In genomic region chr15:20355256-20355868, GRCh38 we compare ENCODE assay signal across 22 cellular contexts.
DNase-seq lines count a peak whose midpoint lies in the region; ATAC-seq, FAIRE-seq and TF ChIP-seq lines count a peak whose summit lies in the region.
"Had no signal": no experiment of that assay in that cellular context is flagged by ENCODE, and none has a peak within 500 bp of the region (broad histone marks: within the 10 kb centered on the region; RNA-seq: fewer than 3 reads in every experiment).

No MANE protein-coding gene starts in this region.

- H3K4me1 Mint-ChIP-seq in activated CD4-positive, alpha-beta T cell treated with anti-CD3 and anti-CD28 coated beads, Interleukin-2, amount 10 ng/mL, durations not matched to agents 7 days and 5 days: peaks cover 10% of the 10 kb centered on the region
- peaks cover 0 to 16% (median 7%) of the 10 kb centered on the region in 4 donors for H3K4me1 Mint-ChIP-seq in CD4-positive, CD25-positive, alpha-beta regulatory T cell
- H3K4me1 Mint-ChIP-seq in stimulated activated effector memory CD8-positive, alpha-beta T cell treated with anti-CD3 and anti-CD28 coated beads, Interleukin-12 subunit alpha, Interleukin-12 subunit beta, amount 100 ng/mL, for 72 hours: peaks cover 19% of the 10 kb centered on the region
- H3K4me1 Mint-ChIP-seq: brain had no signal

- H3K9ac ChIP-seq in K562 (ENCODE audit: insufficient read depth in 1 of 2, low read depth in 2 of 2, low read length in 2 of 2): no peak overlapping the region
- H3K9ac ChIP-seq: BLaER1 had no signal

- WGBS in K562 (ENCODE audit: insufficient coverage, low coverage, missing lambda C conversion rate): 2% methylated on average over 6 of the region's 6 CpGs

- no peaks in the 10 kb centered on the region for H3K36me3 ChIP-seq in CD4-positive, CD25-positive, alpha-beta regulatory T cell (ENCODE audit: control insufficient read depth, insufficient read depth, low read length)
- no peaks in the 10 kb centered on the region for H3K36me3 ChIP-seq in K562 (ENCODE audit: control insufficient read depth, insufficient read depth, low read length)
- no peaks in the 10 kb centered on the region for H3K36me3 ChIP-seq in osteoblast (ENCODE audit: insufficient read depth, low read length)
- H3K36me3 ChIP-seq: BLaER1, colonic mucosa, HAP-1, MG63, ovary had no signal

- no peak overlapping the region for H3K27ac ChIP-seq in CD4-positive, CD25-positive, alpha-beta regulatory T cell (ENCODE audit: insufficient read depth, low read length, poor library complexity, severe bottlenecking)
- H3K27ac ChIP-seq in K562 (ENCODE audit: extremely low read depth, low read depth, low read length) (no peak overlapping the region), osteoblast (ENCODE audit: low read depth, low read length) (no peak overlapping the region)
- H3K27ac ChIP-seq: A549, colonic mucosa, ovary had no signal

- H4K20me1 ChIP-seq in K562 (replicated peaks; ENCODE audit: control insufficient read depth, insufficient read depth, low read length): peaks cover 6% of the 10 kb centered on the region; the same call in 1 of the 2 replicates
- H4K20me1 ChIP-seq in osteoblast (ENCODE audit: insufficient read depth, low read length): no peaks in the 10 kb centered on the region
- H4K20me1 ChIP-seq: BLaER1 had no signal

- H3K9me1 ChIP-seq in K562 (ENCODE audit: control insufficient read depth, insufficient read depth, low read length): peaks cover 3% of the 10 kb centered on the region

- H3K9me3 Mint-ChIP-seq in activated CD4-positive, alpha-beta T cell treated with anti-CD3 and anti-CD28 coated beads, Interleukin-2, amount 10 ng/mL, durations not matched to agents 7 days and 5 days: no peaks in the 10 kb centered on the region
- H3K9me3 Mint-ChIP-seq in CD4-positive, CD25-positive, alpha-beta regulatory T cell: peaks cover 0 to 3% (median 0%) of the 10 kb centered on the region in 7 donors
- H3K9me3 Mint-ChIP-seq in stimulated activated effector memory CD8-positive, alpha-beta T cell treated with anti-CD3 and anti-CD28 coated beads, Interleukin-12 subunit alpha, Interleukin-12 subunit beta, amount 100 ng/mL, for 72 hours: no peaks in the 10 kb centered on the region
- H3K9me3 Mint-ChIP-seq: naive B cell had no signal

- H3K9me3 ChIP-seq in CD4-positive, CD25-positive, alpha-beta regulatory T cell (ENCODE audit: control insufficient read depth in 2 of 2, low read length in 2 of 2): no peaks in the 10 kb centered on the region
- H3K9me3 ChIP-seq in K562 (replicated peaks; ENCODE audit: control insufficient read depth, insufficient read depth, low read depth, low read length) (no peaks in the 10 kb centered on the region), osteoblast (ENCODE audit: low read depth, low read length) (peaks cover 16% of the 10 kb centered on the region)
- H3K9me3 ChIP-seq: BLaER1, Caco-2, colonic mucosa, MG63, ovary had no signal

- no peaks in the 10 kb centered on the region for H3K79me2 ChIP-seq in K562 (ENCODE audit: control insufficient read depth, insufficient read depth, low read length)
- H3K79me2 ChIP-seq in osteoblast (ENCODE audit: insufficient read depth, low read length): no peaks in the 10 kb centered on the region

- intact Hi-C loops in K562 (cut with micrococcal nuclease): no loop called here

- no peak overlapping the region for H3K4me3 Mint-ChIP-seq in activated CD4-positive, alpha-beta T cell treated with anti-CD3 and anti-CD28 coated beads, Interleukin-2, amount 10 ng/mL, durations not matched to agents 7 days and 5 days
- H3K4me3 Mint-ChIP-seq in CD4-positive, CD25-positive, alpha-beta regulatory T cell: peak overlapping the region in 2 of 4 donors; percentile 3 to 47
- H3K4me3 Mint-ChIP-seq in stimulated activated effector memory CD8-positive, alpha-beta T cell treated with anti-CD3 and anti-CD28 coated beads, Interleukin-12 subunit alpha, Interleukin-12 subunit beta, amount 100 ng/mL, for 72 hours: no peak overlapping the region
- H3K4me3 Mint-ChIP-seq: brain, naive B cell had no signal

- H3K4me1 ChIP-seq in CD4-positive, CD25-positive, alpha-beta regulatory T cell (ENCODE audit: control insufficient read depth, insufficient read depth, low read length, poor library complexity, severe bottlenecking): peaks cover 8% of the 10 kb centered on the region
- H3K4me1 ChIP-seq in K562 (replicated peaks in 1 of 2; ENCODE audit: control insufficient read depth in 2 of 2, insufficient read depth in 2 of 2, low read length in 2 of 2): peaks cover 0 to 23% of the 10 kb centered on the region in 2 experiments; a peak in 1 of 5 replicates
- H3K4me1 ChIP-seq in osteoblast (ENCODE audit: insufficient read depth, low read length): no peaks in the 10 kb centered on the region
- H3K4me1 ChIP-seq: A549, Caco-2, colonic mucosa, HAP-1 had no signal

- TF ChIP-seq EP300 in K562 (IDR thresholded peaks at IDR 0.05; ENCODE audit: low read length): no peak

- no peak for DNase-seq in activated CD4-positive, alpha-beta T cell treated with anti-CD3 and anti-CD28 coated beads, Interleukin-2, amount 10 ng/mL, durations not matched to agents 7 days and 5 days
- no peak for DNase-seq in activated CD4-positive, alpha-beta T cell treated with anti-CD3 and anti-CD28 coated beads, Interleukin-2, amount 50 U/mL, for 48 hours
- DNase-seq in CD4-positive, CD25-positive, alpha-beta regulatory T cell: no peak
- peak in 1 of 4 experiments; percentile 24 for DNase-seq in K562 (ENCODE audit: extremely low read depth in 1 of 4, low spot score in 3 of 4)
- DNase-seq in osteoblast (ENCODE audit: insufficient read length, low spot score, missing footprints): peak; percentile 87
- no peak for DNase-seq in NCI-H2107 treated with DMSO at 0.1 percent for 48 hours (lab: John Stamatoyannopoulos, UW; ENCODE audit: unreplicated experiment)
- no peak for DNase-seq in stimulated activated effector memory CD8-positive, alpha-beta T cell treated with anti-CD3 and anti-CD28 coated beads, Interleukin-12 subunit alpha, Interleukin-12 subunit beta, amount 100 ng/mL, for 72 hours (ENCODE audit: low spot score in 2 of 2)
- no peak for DNase-seq in RPMI8226
- DNase-seq: activated gamma-delta T cell, colonic mucosa, mesenchymal stem cell, MG63, naive B cell, NCI-H1436, NCI-H2171, NCI-H524 had no signal

- BruUV-seq in K562 (replicated peaks; lab: Mats Ljungman, UMichigan): no TSS peak

- no peak overlapping the region for H3K4me3 ChIP-seq in CD4-positive, CD25-positive, alpha-beta regulatory T cell (ENCODE audit: low read depth, low read length)
- H3K4me3 ChIP-seq in K562 (no peak overlapping the region), osteoblast (ENCODE audit: insufficient read depth, low read length) (no peak overlapping the region)
- H3K4me3 ChIP-seq: A549, BLaER1, colonic mucosa, HAP-1, MG63, ovary had no signal

- peaks cover 2% of the 10 kb centered on the region for H3K27me3 Mint-ChIP-seq in activated CD4-positive, alpha-beta T cell treated with anti-CD3 and anti-CD28 coated beads, Interleukin-2, amount 10 ng/mL, durations not matched to agents 7 days and 5 days
- H3K27me3 Mint-ChIP-seq in CD4-positive, CD25-positive, alpha-beta regulatory T cell: peaks cover 6% of the 10 kb centered on the region
- H3K27me3 Mint-ChIP-seq: brain had no signal

- H3K27me3 ChIP-seq in CD4-positive, CD25-positive, alpha-beta regulatory T cell (ENCODE audit: control insufficient read depth, insufficient read depth, low read length): no peaks in the 10 kb centered on the region
- H3K27me3 ChIP-seq in K562 (ENCODE audit: control insufficient read depth in 2 of 2, insufficient read depth in 2 of 2, low read length in 2 of 2): peaks cover 7 to 29% of the 10 kb centered on the region in 2 experiments; a peak in 4 of 5 replicates
- H3K27me3 ChIP-seq in osteoblast (ENCODE audit: insufficient read depth, low read length): no peaks in the 10 kb centered on the region
- H3K27me3 ChIP-seq: BLaER1, colonic mucosa, MG63, ovary had no signal

- TF ChIP-seq CTCF in K562 (IDR thresholded peaks at IDR 0.05 in 2 of 3, conservative IDR thresholded peaks at IDR 0.05 in 1 of 3; ENCODE audit: insufficient read depth in 2 of 3, low read depth in 1 of 3, low read length in 3 of 3) (no peak), osteoblast (IDR thresholded peaks at IDR 0.05; ENCODE audit: extremely low read depth, low read depth, low read length) (no peak)

- H2AFZ ChIP-seq in K562 (ENCODE audit: low read depth, low read length) (no peak overlapping the region), osteoblast (ENCODE audit: low read length) (no peak overlapping the region)

- POLR2A ChIA-PET in activated CD4-positive, alpha-beta T cell treated with anti-CD3 and anti-CD28 coated beads, Interleukin-2, amount 10 ng/mL, durations not matched to agents 7 days and 5 days (lab: Charles Lee): no interaction called here
- POLR2A ChIA-PET in K562 (lab: Yijun Ruan, JAX): no interaction called here

- no peak for ATAC-seq in CD4-positive, CD25-positive, alpha-beta regulatory T cell (ENCODE audit: low read depth in 2 of 2)
- no peak for ATAC-seq in K562
- no peak for ATAC-seq in stimulated activated effector memory CD8-positive, alpha-beta T cell treated with anti-CD3 and anti-CD28 coated beads, Interleukin-12 subunit alpha, Interleukin-12 subunit beta, amount 100 ng/mL, for 72 hours

- CTCF ChIA-PET in activated CD4-positive, alpha-beta T cell treated with anti-CD3 and anti-CD28 coated beads, Interleukin-2, amount 10 ng/mL, durations not matched to agents 7 days and 5 days (lab: Charles Lee): interaction anchor here (0.9 to 1.1 kb wide), 3 partner anchors 1868 to 1905 kb away, joined by 3 to 5 read pairs (median 4); no protein-coding TSS in a partner anchor
- CTCF ChIA-PET in K562 (lab: Yijun Ruan, JAX; ENCODE audit: low intra/inter-chr PET ratio): interaction anchor here (1.9 to 3.7 kb wide), 2 partner anchors 929 to 1867 kb away, joined by 10 to 43 read pairs; no protein-coding TSS in a partner anchor

- in situ Hi-C loops in K562 (cut with MboI): loop anchor here (25.0 kb wide), 3 partner anchors 257 to 1407 kb away; no protein-coding TSS in a partner anchor

- no peak for TF ChIP-seq POLR2A in K562 (conservative IDR thresholded peaks at IDR 0.05)

- no peaks in the 10 kb centered on the region for H3K36me3 Mint-ChIP-seq in activated CD4-positive, alpha-beta T cell treated with anti-CD3 and anti-CD28 coated beads, Interleukin-2, amount 10 ng/mL, durations not matched to agents 7 days and 5 days (ENCODE audit: low read depth)
- no peaks in the 10 kb centered on the region for H3K36me3 Mint-ChIP-seq in CD4-positive, CD25-positive, alpha-beta regulatory T cell
- H3K36me3 Mint-ChIP-seq in stimulated activated effector memory CD8-positive, alpha-beta T cell treated with anti-CD3 and anti-CD28 coated beads, Interleukin-12 subunit alpha, Interleukin-12 subunit beta, amount 100 ng/mL, for 72 hours: peaks cover 5% of the 10 kb centered on the region
- H3K36me3 Mint-ChIP-seq: brain, naive B cell had no signal

- H3K27ac Mint-ChIP-seq in activated CD4-positive, alpha-beta T cell treated with anti-CD3 and anti-CD28 coated beads, Interleukin-2, amount 10 ng/mL, durations not matched to agents 7 days and 5 days: peak overlapping the region; percentile 81
- H3K27ac Mint-ChIP-seq in CD4-positive, CD25-positive, alpha-beta regulatory T cell: peak overlapping the region; percentile 12 to 82 (median 25)
- no peak overlapping the region for H3K27ac Mint-ChIP-seq in stimulated activated effector memory CD8-positive, alpha-beta T cell treated with anti-CD3 and anti-CD28 coated beads, Interleukin-12 subunit alpha, Interleukin-12 subunit beta, amount 100 ng/mL, for 72 hours
- H3K27ac Mint-ChIP-seq: brain had no signal

- no peak for FAIRE-seq in K562 (lab: Jason Lieb, UNC)

- no peak overlapping the region for H3K4me2 ChIP-seq in K562 (ENCODE audit: insufficient read depth, low read length)
- H3K4me2 ChIP-seq in osteoblast (ENCODE audit: insufficient read depth, low read length): no peak overlapping the region
- H3K4me2 ChIP-seq: A549, BLaER1 had no signal

- TF ChIP-seq RAD21 in K562 (CRISPR knock-in tag; conservative IDR thresholded peaks at IDR 0.05 in 1 of 2, IDR thresholded peaks at IDR 0.05 in 1 of 2): no peak
